15 cellular contexts compared by ENCODE assay signal in genomic region chr17:55443904-55444303, GRCh38.
"Had no signal": no experiment of that assay in that cellular context is flagged by ENCODE, and none has a peak within 500 bp of the region (broad histone marks: within the 10 kb centered on the region; RNA-seq: fewer than 3 reads in every experiment).

No MANE protein-coding gene starts in this region.

- DNase-seq: activated CD4-positive, alpha-beta T cell treated with anti-CD3 and anti-CD28 coated beads, Interleukin-2, amount 50 U/mL, for 48 hours; activated CD8-positive, alpha-beta memory T cell treated with anti-CD3 and anti-CD28 coated beads, Interleukin-2, amount 10 ng/mL, durations not matched to agents 7 days and 5 days; activated naive CD4-positive, alpha-beta T cell treated with anti-CD3 and anti-CD28 coated beads for 36 hours; activated naive CD8-positive, alpha-beta T cell treated with anti-CD3 and anti-CD28 coated beads, Interleukin-2, amount 50 U/mL, for 24 hours; activated T-cell treated with anti-CD3 and anti-CD28 coated beads, Interleukin-2, amount 50 U/mL, for 1 hour; dermis blood vessel endothelial cell; ovary; stimulated activated CD4-positive, alpha-beta T cell treated with anti-CD3 and anti-CD28 coated beads, Interleukin-12 subunit alpha, Interleukin-12 subunit beta, amount 100 ng/mL, for 4 hours; stimulated activated CD4-positive, alpha-beta T cell treated with anti-CD3 and anti-CD28 coated beads, Interleukin-2, amount 100 ng/mL, for 24 hours; T-helper 1 cell; T1000 had no signal

- H3K36me3 ChIP-seq: ascending aorta, ovary, tibial nerve had no signal

- H3K36me3 Mint-ChIP-seq: activated CD8-positive, alpha-beta memory T cell treated with anti-CD3 and anti-CD28 coated beads, Interleukin-2, amount 10 ng/mL, durations not matched to agents 7 days and 5 days had no signal

- H3K4me3 ChIP-seq: ascending aorta, ovary, tibial nerve had no signal

- H3K27ac Mint-ChIP-seq: activated CD8-positive, alpha-beta memory T cell treated with anti-CD3 and anti-CD28 coated beads, Interleukin-2, amount 10 ng/mL, durations not matched to agents 7 days and 5 days; activated naive CD4-positive, alpha-beta T cell treated with anti-CD3 and anti-CD28 coated beads for 36 hours; activated naive CD8-positive, alpha-beta T cell treated with anti-CD3 and anti-CD28 coated beads, Interleukin-2, amount 50 U/mL, for 24 hours; activated T-helper 2 cell treated with anti-CD3 and anti-CD28 coated beads, Interferon-gamma antibody, Interleukin-2, Interleukin-4, amounts not matched to agents 10 μg/mL and 5 μg/mL and 100 μg/mL, durations not matched to agents 14 hours and 24 hours and 36 hours had no signal

- H3K9me3 Mint-ChIP-seq: activated naive CD4-positive, alpha-beta T cell treated with anti-CD3 and anti-CD28 coated beads for 36 hours; activated T-helper 2 cell treated with anti-CD3 and anti-CD28 coated beads, Interferon-gamma antibody, Interleukin-2, Interleukin-4, amounts not matched to agents 10 μg/mL and 5 μg/mL and 100 μg/mL, durations not matched to agents 14 hours and 24 hours and 36 hours had no signal

- H3K4me1 ChIP-seq: ascending aorta had no signal

- H3K27ac ChIP-seq: ascending aorta, ovary, tibial nerve had no signal

- H3K9me3 ChIP-seq: ascending aorta, ovary, tibial nerve had no signal

- ATAC-seq: activated CD8-positive, alpha-beta memory T cell treated with anti-CD3 and anti-CD28 coated beads, Interleukin-2, amount 10 ng/mL, durations not matched to agents 7 days and 5 days; activated naive CD8-positive, alpha-beta T cell treated with anti-CD3 and anti-CD28 coated beads, Interleukin-2, amount 50 U/mL, for 24 hours; SK-N-SH treated with all-trans-retinoic acid at 6 μM for 48 hours had no signal

- H3K27me3 ChIP-seq: ascending aorta, ovary, tibial nerve had no signal

- H3K4me3 Mint-ChIP-seq: activated CD8-positive, alpha-beta memory T cell treated with anti-CD3 and anti-CD28 coated beads, Interleukin-2, amount 10 ng/mL, durations not matched to agents 7 days and 5 days; activated naive CD4-positive, alpha-beta T cell treated with anti-CD3 and anti-CD28 coated beads for 36 hours; activated naive CD8-positive, alpha-beta T cell treated with anti-CD3 and anti-CD28 coated beads, Interleukin-2, amount 50 U/mL, for 24 hours had no signal
